In genomic region chr10:13705526-13706169, GRCh38 we compare ENCODE assay signal across 12 cellular contexts.
DNase-seq lines count a peak whose midpoint lies in the region; TF ChIP-seq lines count a peak whose summit lies in the region.
"Had no signal": no experiment of that assay in that cellular context is flagged by ENCODE, and none has a peak within 500 bp of the region (broad histone marks: within the 10 kb centered on the region; RNA-seq: fewer than 3 reads in every experiment).

No MANE protein-coding gene starts in this region.

- H3K4me3 ChIP-seq in AG04450 (ENCODE audit: low read depth, low read length) (peak overlapping the region; percentile 79), mucosa of stomach (ENCODE audit: low read length) (peak overlapping the region; percentile 85)

- H3K4me1 ChIP-seq in mucosa of stomach (ENCODE audit: control insufficient read depth, insufficient read depth, low read length): peaks cover 34% of the 10 kb centered on the region

- H3K27ac ChIP-seq in AG04450 (ENCODE audit: low read depth, low read length): no peak overlapping the region

- DNase-seq in AG04450 (ENCODE audit: low read depth, low spot score) (no peak), RKO (ENCODE audit: low spot score) (peak; percentile 34), erythroblast (lab: John Stamatoyannopoulos, UW) (peak; percentile 92 to 99), superior temporal gyrus (ENCODE audit: extremely low spot score) (no peak)
- DNase-seq in stimulated activated naive CD4-positive, alpha-beta T cell treated with Interleukin-2 at 50 U/mL for 16 hours (lab: John Stamatoyannopoulos, UW): no peak
- DNase-seq in NK-92 treated with Interleukin-12 subunit alpha and Interleukin-12 subunit beta, amount 100 ng/mL, for 24 hours (lab: John Stamatoyannopoulos, UW): no peak
- no peak for DNase-seq in activated T-cell treated with anti-CD3 and anti-CD28 coated beads, Interleukin-2, amount 50 U/mL, for 48 hours
- DNase-seq: activated CD8-positive, alpha-beta memory T cell treated with anti-CD3 and anti-CD28 coated beads for 24 hours; hypothalamus; NCI-H2029; SIG-M5 had no signal

- POLR2A ChIA-PET in AG04450 (lab: Yijun Ruan, JAX): no interaction called here

- H3K36me3 ChIP-seq in mucosa of stomach (ENCODE audit: control insufficient read depth, insufficient read depth, low read length): no peaks in the 10 kb centered on the region

- no peak for TF ChIP-seq CTCF in AG04450 (IDR thresholded peaks at IDR 0.05; ENCODE audit: low read depth, low read length)

- H3K9me3 ChIP-seq in AG04450 (ENCODE audit: control insufficient read depth, insufficient read depth, low read length) (no peaks in the 10 kb centered on the region), mucosa of stomach (ENCODE audit: control insufficient read depth, low read length) (no peaks in the 10 kb centered on the region)

- no peak for TF ChIP-seq POLR2A in erythroblast (IDR thresholded peaks at IDR 0.05; ENCODE audit: low read length)

- no peaks in the 10 kb centered on the region for H3K27me3 ChIP-seq in AG04450 (ENCODE audit: control insufficient read depth, insufficient read depth, low read length)
- H3K27me3 ChIP-seq in mucosa of stomach (ENCODE audit: control insufficient read depth, insufficient read depth, low read length): no peaks in the 10 kb centered on the region

- CTCF ChIA-PET in AG04450 (lab: Charles Lee): interaction anchor here (1.4 to 2.2 kb wide), 2 partner anchors 46 to 92 kb away, joined by 3 to 8 read pairs; no protein-coding TSS in a partner anchor

- H3K9ac ChIP-seq in mucosa of stomach (ENCODE audit: low read length): peak overlapping the region; percentile 67

Comparison
In these comparisons a context has a peak if more than half of its experiments do, and no peak if none do; other contexts are left out.
1. DNase-seq: peak in RKO (single experiment) and erythroblast (2 of 2); none in AG04450 (single experiment), superior temporal gyrus (single experiment), stimulated activated naive CD4-positive, alpha-beta T cell treated with Interleukin-2 at 50 U/mL for 16 hours (single experiment), NK-92 treated with Interleukin-12 subunit alpha and Interleukin-12 subunit beta, amount 100 ng/mL, for 24 hours (single experiment) and activated T-cell treated with anti-CD3 and anti-CD28 coated beads, Interleukin-2, amount 50 U/mL, for 48 hours (0 of 2).